Comparison of ENCODE assay signal across 8 cellular contexts in genomic region chr1:198179556-198179981, GRCh38. TPM values are rescaled to one million over a fixed set of nuclear protein-coding genes. Genes with fewer than 3 reads are reported as not detected.
A peak's percentile ranks its signal among the peaks of the same experiment; 100 is the strongest.
DNase-seq lines count a peak whose midpoint lies in the region; ATAC-seq and TF ChIP-seq lines count a peak whose summit lies in the region.
"Had no signal": no experiment of that assay in that cellular context is flagged by ENCODE, and none has a peak within 500 bp of the region (broad histone marks: within the 10 kb centered on the region; RNA-seq: fewer than 3 reads in every experiment).

No MANE protein-coding gene starts in this region.

- peaks cover 36% of the 10 kb centered on the region for H3K4me1 ChIP-seq in adipocyte (ENCODE audit: control insufficient read depth, insufficient read depth, low read length)
- H3K4me1 ChIP-seq in trophoblast cell (ENCODE audit: control insufficient read depth in 1 of 2, insufficient read depth in 2 of 2, low read length in 2 of 2): no peaks in the 10 kb centered on the region

- H4K8ac ChIP-seq in trophoblast cell (ENCODE audit: low read depth, low read length): no peak overlapping the region

- H3K9ac ChIP-seq in adipocyte (ENCODE audit: low read length): no peak overlapping the region
- no peak overlapping the region for H3K9ac ChIP-seq in trophoblast cell (ENCODE audit: low read length)

- H3K27me3 ChIP-seq in adipocyte (replicated peaks; ENCODE audit: control insufficient read depth, insufficient read depth, low read length) (no peaks in the 10 kb centered on the region), trophoblast cell (ENCODE audit: insufficient read depth, low read length) (no peaks in the 10 kb centered on the region)

- no peak overlapping the region for H4K12ac ChIP-seq in trophoblast cell (ENCODE audit: low read depth, low read length)

- peak overlapping the region; percentile 55 for H3K4ac ChIP-seq in trophoblast cell (ENCODE audit: low read depth, low read length)

- H2BK5ac ChIP-seq in trophoblast cell (ENCODE audit: low read depth, low read length, poor library complexity): no peak overlapping the region

- in situ Hi-C loops in GM13976 (cut with MboI; ENCODE audit: low sequenced_read_pairs, unreplicated experiment): no loop called here

- H4K91ac ChIP-seq in trophoblast cell (ENCODE audit: low read depth, low read length): no peak overlapping the region

- H2BK12ac ChIP-seq in trophoblast cell (ENCODE audit: low read length): no peak overlapping the region

- no peak overlapping the region for H2AK5ac ChIP-seq in trophoblast cell (ENCODE audit: low read length)

- no peak overlapping the region for H3K14ac ChIP-seq in trophoblast cell (ENCODE audit: low read length)

- H2AFZ ChIP-seq in trophoblast cell (ENCODE audit: insufficient read depth, low read length, poor library complexity): no peak overlapping the region

- DNase-seq in adipocyte (ENCODE audit: low read depth) (peak; percentile 58), trophoblast cell (no peak), AG08396 (ENCODE audit: low spot score) (no peak), GM13976 (ENCODE audit: low spot score) (no peak)
- DNase-seq: left ventricle myocardium inferior had no signal

- no peak overlapping the region for H3K4me2 ChIP-seq in trophoblast cell (ENCODE audit: low read length)

- H3K4me3 ChIP-seq in adipocyte (ENCODE audit: low read length): peak overlapping the region; percentile 13
- H3K4me3 ChIP-seq in trophoblast cell (ENCODE audit: low read depth, low read length): no peak overlapping the region
- H3K4me3 ChIP-seq: left ventricle myocardium inferior had no signal

- H2BK120ac ChIP-seq in trophoblast cell (ENCODE audit: insufficient read depth, low read length, poor library complexity): no peak overlapping the region

- H3K18ac ChIP-seq in trophoblast cell (ENCODE audit: low read length): no peak overlapping the region

- no peaks in the 10 kb centered on the region for H3K79me1 ChIP-seq in trophoblast cell (ENCODE audit: low read length)

- WGBS in trophoblast cell (ENCODE audit: extremely low coverage, insufficient coverage, insufficient read length): no CpG with 5 or more reads among the region's 2 CpGs

- peaks cover 2% of the 10 kb centered on the region for H3K79me2 ChIP-seq in trophoblast cell (ENCODE audit: control insufficient read depth, insufficient read depth, low read length, poor library complexity)

- H3K9me3 ChIP-seq in adipocyte (ENCODE audit: control insufficient read depth, low read length) (no peaks in the 10 kb centered on the region), trophoblast cell (ENCODE audit: insufficient read depth, low read depth, low read length) (no peaks in the 10 kb centered on the region)
- H3K9me3 ChIP-seq: left ventricle myocardium inferior had no signal

- H3K36me3 ChIP-seq in adipocyte (ENCODE audit: control insufficient read depth, insufficient read depth, low read length, severe bottlenecking) (no peaks in the 10 kb centered on the region), trophoblast cell (ENCODE audit: control insufficient read depth in 1 of 2, insufficient read depth in 2 of 2, low read length in 2 of 2) (no peaks in the 10 kb centered on the region)
- H3K36me3 ChIP-seq: left ventricle myocardium inferior had no signal

- no peak for TF ChIP-seq CTCF in GM13976 (IDR thresholded peaks at IDR 0.05; ENCODE audit: borderline replicate concordance, control extremely low read depth, extremely low read depth, insufficient read depth, missing control alignments)

- ATAC-seq in GM19351 (IDR thresholded peaks at IDR 0.05; ENCODE audit: unreplicated experiment) (peak; percentile 50), HG03571 (IDR thresholded peaks at IDR 0.05; ENCODE audit: unreplicated experiment) (peak; percentile 41), GM21786 (IDR thresholded peaks at IDR 0.05; ENCODE audit: unreplicated experiment) (no peak)

- H3K23ac ChIP-seq in trophoblast cell (ENCODE audit: low read length): no peak overlapping the region

- no peak overlapping the region for H3K27ac ChIP-seq in trophoblast cell (ENCODE audit: low read depth, low read length)
- H3K27ac ChIP-seq: left ventricle myocardium inferior had no signal

RNA-seq across cellular contexts. Expression of gene NEK7, which starts 22.8 kb away (rescaled TPM):
- 21.8 and 23.2 TPM in 2 replicates for polyA plus RNA-seq in trophoblast cell (2013)
